1 cellular context compared by ENCODE assay signal in genomic region chr1:168181063-168181720, GRCh38. TPM values are rescaled to one million over a fixed set of nuclear protein-coding genes. Genes with fewer than 3 reads are reported as not detected.
"Had no signal": no experiment of that assay in that cellular context is flagged by ENCODE, and none has a peak within 500 bp of the region (broad histone marks: within the 10 kb centered on the region; RNA-seq: fewer than 3 reads in every experiment).

No MANE protein-coding gene starts in this region.

RNA-seq across cellular contexts. Expression of gene GPR161, which starts 44.5 kb away (rescaled TPM):
- polyA plus RNA-seq: naive thymus-derived CD8-positive, alpha-beta T cell had no signal
